Comparison of ENCODE assay signal across 8 cellular contexts in the genomic region with DNA sequence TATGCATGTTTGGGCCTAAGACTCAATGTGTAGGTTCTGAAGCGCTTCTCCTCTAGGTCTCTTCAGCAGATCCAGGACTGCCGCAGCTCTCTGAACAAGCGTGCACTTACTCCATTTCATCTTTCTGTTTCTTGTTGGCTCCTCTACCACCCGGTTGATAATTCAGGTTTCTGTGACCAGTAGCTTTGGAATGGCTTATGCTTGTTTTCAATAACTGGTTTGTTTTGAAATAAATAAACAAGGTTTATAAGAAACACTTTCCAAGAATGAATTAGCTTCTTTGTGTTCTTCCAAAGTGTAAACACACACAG. TPM values are rescaled to one million over a fixed set of nuclear protein-coding genes. Genes with fewer than 3 reads are reported as not detected.
DNase-seq lines count a peak whose midpoint lies in the region; ATAC-seq and TF ChIP-seq lines count a peak whose summit lies in the region.

No MANE protein-coding gene starts in this region.

- ATAC-seq in CD4-positive, CD25-positive, alpha-beta regulatory T cell (ENCODE audit: low read depth in 2 of 2), result peak in 1 of 2 donors; percentile 54
- ATAC-seq in natural killer cell treated with Interleukin-12 subunit alpha and Interleukin-12 subunit beta and Interleukin-15 and Interleukin-18, amount 100 ng/mL, for 72 hours, result no peak
- no peak for ATAC-seq in GM18505 (IDR thresholded peaks at IDR 0.05; ENCODE audit: unreplicated experiment)
- ATAC-seq in GM18909 (IDR thresholded peaks at IDR 0.05; ENCODE audit: poor library complexity, unreplicated experiment), result no peak
- ATAC-seq in GM21723 (IDR thresholded peaks at IDR 0.05; ENCODE audit: unreplicated experiment), result no peak

- no peaks in the 10 kb centered on the region for H3K9me3 Mint-ChIP-seq in CD4-positive, CD25-positive, alpha-beta regulatory T cell
- no peaks in the 10 kb centered on the region for H3K9me3 Mint-ChIP-seq in natural killer cell treated with Interleukin-12 subunit alpha and Interleukin-12 subunit beta and Interleukin-15 and Interleukin-18, amount 100 ng/mL, for 72 hours

- H3K9ac ChIP-seq in KMS-11, result peak overlapping the region; percentile 93
- peak overlapping the region; percentile 66 to 67 for H3K9ac ChIP-seq in duodenal mucosa (ENCODE audit: low read depth in 1 of 2, low read length in 2 of 2)

- peaks cover 51% of the 10 kb centered on the region for H3K4me1 ChIP-seq in CD4-positive, CD25-positive, alpha-beta regulatory T cell (ENCODE audit: control insufficient read depth, insufficient read depth, low read length, poor library complexity, severe bottlenecking)
- H3K4me1 ChIP-seq in KMS-11 (ENCODE audit: low read depth, poor library complexity, severe bottlenecking) (peaks cover 45% of the 10 kb centered on the region), duodenal mucosa (ENCODE audit: control insufficient read depth in 1 of 2, insufficient read depth in 2 of 2, low read length in 2 of 2) (peaks cover 3 to 11% of the 10 kb centered on the region in 2 donors)

- no peaks in the 10 kb centered on the region for H3K27me3 Mint-ChIP-seq in CD4-positive, CD25-positive, alpha-beta regulatory T cell
- H3K27me3 Mint-ChIP-seq in natural killer cell treated with Interleukin-12 subunit alpha and Interleukin-12 subunit beta and Interleukin-15 and Interleukin-18, amount 100 ng/mL, for 72 hours, result no peaks in the 10 kb centered on the region

- H3K27me3 ChIP-seq in CD4-positive, CD25-positive, alpha-beta regulatory T cell (ENCODE audit: control insufficient read depth, insufficient read depth, low read length), result no peaks in the 10 kb centered on the region
- no peaks in the 10 kb centered on the region for H3K27me3 ChIP-seq in KMS-11 (ENCODE audit: insufficient read depth, low read depth)
- peaks cover 3 to 12% of the 10 kb centered on the region in 2 donors for H3K27me3 ChIP-seq in duodenal mucosa (ENCODE audit: control insufficient read depth in 1 of 2, insufficient read depth in 2 of 2, low read length in 2 of 2)

- peaks cover 26 to 49% (median 30%) of the 10 kb centered on the region in 4 donors for H3K4me1 Mint-ChIP-seq in CD4-positive, CD25-positive, alpha-beta regulatory T cell
- H3K4me1 Mint-ChIP-seq in natural killer cell treated with Interleukin-12 subunit alpha and Interleukin-12 subunit beta and Interleukin-15 and Interleukin-18, amount 100 ng/mL, for 72 hours (ENCODE audit: low read depth in 2 of 2), result peaks cover 37 to 49% of the 10 kb centered on the region in 2 donors

- H3K27ac ChIP-seq in CD4-positive, CD25-positive, alpha-beta regulatory T cell (ENCODE audit: insufficient read depth, low read length, poor library complexity, severe bottlenecking), result peak overlapping the region; percentile 90
- H3K27ac ChIP-seq in KMS-11 (peak overlapping the region; percentile 66), duodenal mucosa (ENCODE audit: low read depth, low read length) (peak overlapping the region; percentile 84)

- peak overlapping the region; percentile 97 for H2AFZ ChIP-seq in KMS-11 (ENCODE audit: low read depth)

- no peaks in the 10 kb centered on the region for H3K9me3 ChIP-seq in CD4-positive, CD25-positive, alpha-beta regulatory T cell (ENCODE audit: control insufficient read depth in 2 of 2, low read length in 2 of 2)
- H3K9me3 ChIP-seq in duodenal mucosa (ENCODE audit: control insufficient read depth in 1 of 2, low read length in 2 of 2), result no peaks in the 10 kb centered on the region

- TF ChIP-seq POLR2A in GM18505 (IDR thresholded peaks at IDR 0.05; ENCODE audit: borderline replicate concordance, extremely low read depth, insufficient read depth, insufficient read length), result no peak

- DNase-seq in CD4-positive, CD25-positive, alpha-beta regulatory T cell, result no peak
- no peak for DNase-seq in natural killer cell treated with Interleukin-12 subunit alpha and Interleukin-12 subunit beta and Interleukin-15 and Interleukin-18, amount 100 ng/mL, for 72 hours (ENCODE audit: low spot score)
- DNase-seq in NCI-H2171 (lab: John Stamatoyannopoulos, UW), result no peak

- peak overlapping the region; percentile 95 for H3K4me3 ChIP-seq in CD4-positive, CD25-positive, alpha-beta regulatory T cell (ENCODE audit: low read depth, low read length)
- no peak overlapping the region for H3K4me3 ChIP-seq in KMS-11 (IDR thresholded peaks at IDR 0.05; ENCODE audit: insufficient read depth, low read depth, low read length)
- H3K4me3 ChIP-seq in duodenal mucosa (ENCODE audit: low read depth in 1 of 2, low read length in 2 of 2), result peak overlapping the region; percentile 77 to 89

- peak overlapping the region; percentile 93 to 97 (median 96) for H3K4me3 Mint-ChIP-seq in CD4-positive, CD25-positive, alpha-beta regulatory T cell
- peak overlapping the region; percentile 99 for H3K4me3 Mint-ChIP-seq in natural killer cell treated with Interleukin-12 subunit alpha and Interleukin-12 subunit beta and Interleukin-15 and Interleukin-18, amount 100 ng/mL, for 72 hours

- H3K36me3 ChIP-seq in CD4-positive, CD25-positive, alpha-beta regulatory T cell (ENCODE audit: control insufficient read depth, insufficient read depth, low read length), result no peaks in the 10 kb centered on the region
- no peaks in the 10 kb centered on the region for H3K36me3 ChIP-seq in KMS-11 (ENCODE audit: insufficient read depth)
- no peaks in the 10 kb centered on the region for H3K36me3 ChIP-seq in duodenal mucosa (ENCODE audit: control insufficient read depth in 1 of 2, insufficient read depth in 2 of 2, low read length in 2 of 2)

- H3K79me2 ChIP-seq in KMS-11 (ENCODE audit: insufficient read depth, low read depth), result peaks cover 49% of the 10 kb centered on the region

- H3K4me2 ChIP-seq in KMS-11, result peak overlapping the region; percentile 90

- no peak for TF ChIP-seq CTCF in KMS-11 (conservative IDR thresholded peaks at IDR 0.05; ENCODE audit: low read depth, low read length)

- H3K36me3 Mint-ChIP-seq in CD4-positive, CD25-positive, alpha-beta regulatory T cell, result no peaks in the 10 kb centered on the region
- peaks cover 4% of the 10 kb centered on the region for H3K36me3 Mint-ChIP-seq in natural killer cell treated with Interleukin-12 subunit alpha and Interleukin-12 subunit beta and Interleukin-15 and Interleukin-18, amount 100 ng/mL, for 72 hours

- no peaks in the 10 kb centered on the region for H4K20me1 ChIP-seq in KMS-11 (ENCODE audit: insufficient read depth)

- peak overlapping the region; percentile 89 to 95 (median 95) for H3K27ac Mint-ChIP-seq in CD4-positive, CD25-positive, alpha-beta regulatory T cell
- peak overlapping the region; percentile 99 to 100 for H3K27ac Mint-ChIP-seq in natural killer cell treated with Interleukin-12 subunit alpha and Interleukin-12 subunit beta and Interleukin-15 and Interleukin-18, amount 100 ng/mL, for 72 hours

RNA-seq across cellular contexts. Expression of a gene that starts 1.5 kb away (rescaled TPM):
- 65.1 TPM for total RNA-seq in CD4-positive, CD25-positive, alpha-beta regulatory T cell
- polyA plus RNA-seq in CD4-positive, CD25-positive, alpha-beta regulatory T cell, result 10 to 100 TPM; 68.5 to 99.9 (median 89.9) TPM
- total RNA-seq in natural killer cell treated with Interleukin-12 subunit alpha and Interleukin-12 subunit beta and Interleukin-15 and Interleukin-18, amount 100 ng/mL, for 72 hours, result 100 to 1,000 TPM in 1 of 2 donors, 10 to 100 TPM in 1; 67.0 to 109 TPM
